Comparison of ENCODE assay signal across 17 cellular contexts in genomic region chr19:16876904-16877361, GRCh38. TPM values are rescaled to one million over a fixed set of nuclear protein-coding genes. Genes with fewer than 3 reads are reported as not detected.
DNase-seq lines count a peak whose midpoint lies in the region; ATAC-seq, FAIRE-seq and TF ChIP-seq lines count a peak whose summit lies in the region.
"Had no signal": no experiment of that assay in that cellular context is flagged by ENCODE, and none has a peak within 500 bp of the region (broad histone marks: within the 10 kb centered on the region; RNA-seq: fewer than 3 reads in every experiment).

No MANE protein-coding gene starts in this region.

- POLR2A ChIA-PET in endothelial cell of umbilical vein (lab: Charles Lee), result no interaction called here

- FAIRE-seq in RCC 7860 (lab: Jason Lieb, UNC) (peak; percentile 77), endothelial cell of umbilical vein (lab: Jason Lieb, UNC) (peak; percentile 48)
- FAIRE-seq: kidney had no signal

- H3K9me3 ChIP-seq in endothelial cell of umbilical vein (replicated peaks; ENCODE audit: control insufficient read depth, insufficient read depth, low read length), result no peaks in the 10 kb centered on the region
- H3K9me3 ChIP-seq: BE2C had no signal

- H3K9me1 ChIP-seq in endothelial cell of umbilical vein (replicated peaks; ENCODE audit: control insufficient read depth, extremely low read depth, insufficient read depth, low read length), result no peaks in the 10 kb centered on the region

- no peak overlapping the region for H3K4me2 ChIP-seq in endothelial cell of umbilical vein (ENCODE audit: insufficient read depth, low read length)
- H3K4me2 ChIP-seq: KMS-11 had no signal

- TF ChIP-seq POLR2A in endothelial cell of umbilical vein (IDR thresholded peaks at IDR 0.05; ENCODE audit: low read depth, low read length), result no peak

- H3K4me3 ChIP-seq in endothelial cell of umbilical vein (replicated peaks in 1 of 3; ENCODE audit: insufficient read depth in 1 of 3, low read depth in 1 of 3, low read length in 3 of 3), result no peak overlapping the region

- H4K20me1 ChIP-seq in endothelial cell of umbilical vein (replicated peaks; ENCODE audit: control insufficient read depth, extremely low read depth, insufficient read depth, low read length), result no peaks in the 10 kb centered on the region

- CTCF ChIA-PET in endothelial cell of umbilical vein (lab: Charles Lee), result no interaction called here

- H3K27ac ChIP-seq in endothelial cell of umbilical vein (ENCODE audit: insufficient read depth, low read depth, low read length), result peak overlapping the region; percentile 16
- H3K27ac ChIP-seq: KMS-11 had no signal

- H3K79me2 ChIP-seq in endothelial cell of umbilical vein (ENCODE audit: control insufficient read depth, insufficient read depth, low read length), result peaks cover 27% of the 10 kb centered on the region

- no peak overlapping the region for H3K9ac ChIP-seq in endothelial cell of umbilical vein (replicated peaks; ENCODE audit: extremely low read depth, insufficient read depth, low read length)
- H3K9ac ChIP-seq: KMS-11 had no signal

- H3K36me3 ChIP-seq in endothelial cell of umbilical vein (ENCODE audit: control insufficient read depth in 2 of 2, extremely low read depth in 1 of 2, insufficient read depth in 2 of 2, low read length in 2 of 2), result peaks cover 19 to 37% of the 10 kb centered on the region in 2 experiments

- no peak for TF ChIP-seq CTCF in endothelial cell of umbilical vein (IDR thresholded peaks at IDR 0.05; ENCODE audit: extremely low read depth in 1 of 2, insufficient read depth in 1 of 2, low read depth in 1 of 2, low read length in 2 of 2)

- DNase-seq in GF-D8 (lab: John Stamatoyannopoulos, UW) (peak; percentile 51), RCC 7860 (ENCODE audit: low spot score) (peak; percentile 73), endothelial cell of umbilical vein (ENCODE audit: low read depth, low spot score) (peak; percentile 13), non-pigmented ciliary epithelial cell (ENCODE audit: low read depth) (peak; percentile 32), hippocampal formation (lab: John Stamatoyannopoulos, UW) (no peak), GM03348 (ENCODE audit: low spot score) (no peak)
- DNase-seq: activated CD4-positive, alpha-beta memory T cell treated with anti-CD3 and anti-CD28 coated beads, Interleukin-2, amount 10 ng/mL, durations not matched to agents 7 days and 5 days; activated gamma-delta T cell treated with Interleukin-2 at 50 U/mL for 16 hours; BE2C; kidney; stimulated activated CD4-positive, alpha-beta T cell treated with anti-CD3 and anti-CD28 coated beads, Interleukin-2, amount 100 ng/mL, for 24 hours; stimulated activated naive CD4-positive, alpha-beta T cell treated with Interleukin-2 at 50 U/mL for 16 hours had no signal

- BruUV-seq in endothelial cell of umbilical vein (replicated peaks; lab: Mats Ljungman, UMichigan), result no TSS peak

- no peak for ATAC-seq in GM19023 (IDR thresholded peaks at IDR 0.05; ENCODE audit: unreplicated experiment)
- no peak for ATAC-seq in HG03439 (IDR thresholded peaks at IDR 0.05; ENCODE audit: unreplicated experiment)

- dilution Hi-C loops in endothelial cell of umbilical vein (cut with MboI; ENCODE audit: extremely low pct_ligation_motif_present, low sequenced_read_pairs), result no loop called here

- intact Hi-C loops in endothelial cell of umbilical vein (cut with micrococcal nuclease), result loop anchor here (1.0 kb wide), 1 partner anchor 11 kb away; the partner anchor contains the start of gene F2RL3

- no peak overlapping the region for H2AFZ ChIP-seq in endothelial cell of umbilical vein (ENCODE audit: low read depth, low read length)

- H3K4me1 ChIP-seq in endothelial cell of umbilical vein (ENCODE audit: control insufficient read depth, extremely low read depth, insufficient read depth, low read length), result peaks cover 19% of the 10 kb centered on the region
- H3K4me1 ChIP-seq: BE2C had no signal

- H3K27me3 ChIP-seq in endothelial cell of umbilical vein (ENCODE audit: control insufficient read depth in 2 of 2, insufficient read depth in 2 of 2, low read length in 2 of 2), result no peaks in the 10 kb centered on the region
- H3K27me3 ChIP-seq: BE2C had no signal

TF ChIP-seq in endothelial cell of umbilical vein, 7 proteins besides CTCF, POLR2A, EP300 and RAD21:
- TF ChIP-seq MAX (IDR thresholded peaks at IDR 0.05; ENCODE audit: insufficient read depth, insufficient read length), result peak; percentile 78
- peak; percentile 33 for TF ChIP-seq FOS (IDR thresholded peaks at IDR 0.05; ENCODE audit: borderline replicate concordance, insufficient read depth, low read length)
- no peak for TF ChIP-seq JUN (IDR thresholded peaks at IDR 0.05; ENCODE audit: borderline replicate concordance, insufficient read depth, insufficient read length, low read depth)
- TF ChIP-seq GATA2 (IDR thresholded peaks at IDR 0.05; ENCODE audit: insufficient read depth, insufficient read length, low read depth, low read length), result no peak
- peak; percentile 57 for TF ChIP-seq POLR2AphosphoS5 (IDR thresholded peaks at IDR 0.05; ENCODE audit: insufficient read depth, low read depth, low read length)
- no peak for TF ChIP-seq EZH2 (IDR thresholded peaks at IDR 0.05; ENCODE audit: borderline replicate concordance, low read depth, low read length, severe bottlenecking)
- no peak for TF ChIP-seq MYC (IDR thresholded peaks at IDR 0.05; ENCODE audit: low read depth, low read length)
TF ChIP-seq in endothelial cell of umbilical vein: peak in this region for 3.

RNA-seq across cellular contexts. Expression of gene F2RL3, which starts 11.9 kb away (rescaled TPM):
- total RNA-seq in endothelial cell of umbilical vein, result 1.2 TPM in 2 replicates
- polyA plus RNA-seq in endothelial cell of umbilical vein, result 0.76 and 1.7 TPM in 2 replicates
- 0.70 and 0.72 TPM in 2 replicates for polyA plus RNA-seq in endothelial cell of umbilical vein (2011; cell fraction: cytosol; rRNA removed)
- polyA plus RNA-seq in endothelial cell of umbilical vein (2011; cell fraction: nucleus; rRNA removed), result 0.98 and 1.7 TPM in 2 replicates
- polyA plus RNA-seq in endothelial cell of umbilical vein (2012), result 0.16 TPM in 2 replicates
- 1.4 and 2.7 TPM in 2 replicates for polyA minus RNA-seq in endothelial cell of umbilical vein
- not detected for polyA minus RNA-seq in endothelial cell of umbilical vein (2011; cell fraction: cytosol; rRNA and poly(A)+ RNA removed)
- polyA minus RNA-seq in endothelial cell of umbilical vein (2011; cell fraction: nucleus; rRNA and poly(A)+ RNA removed), result 2.5 and 2.6 TPM in 2 replicates
- total RNA-seq: G401, progenitor cell of endocrine pancreas had no signal

RNA-seq across cellular contexts. Expression of gene SIN3B, which starts 47.7 kb away (rescaled TPM):
- total RNA-seq in endothelial cell of umbilical vein, result 69.2 and 75.0 TPM in 2 replicates
- polyA plus RNA-seq in endothelial cell of umbilical vein, result 42.8 and 46.2 TPM in 2 replicates
- polyA plus RNA-seq in endothelial cell of umbilical vein (2011; cell fraction: cytosol; rRNA removed), result 23.0 and 27.2 TPM in 2 replicates
- 221 and 236 TPM in 2 replicates for polyA plus RNA-seq in endothelial cell of umbilical vein (2011; cell fraction: nucleus; rRNA removed)
- 51.5 and 56.1 TPM in 2 replicates for polyA plus RNA-seq in endothelial cell of umbilical vein (2012)
- 57.8 and 62.9 TPM in 2 replicates for polyA minus RNA-seq in endothelial cell of umbilical vein
- 18.3 TPM for polyA minus RNA-seq in endothelial cell of umbilical vein (2011; cell fraction: cytosol; rRNA and poly(A)+ RNA removed)
- 102 and 112 TPM in 2 replicates for polyA minus RNA-seq in endothelial cell of umbilical vein (2011; cell fraction: nucleus; rRNA and poly(A)+ RNA removed)

Comparison
In these comparisons a context has a peak if more than half of its experiments do, and no peak if none do; other contexts are left out.
1. DNase-seq: peak in GF-D8 (single experiment), RCC 7860 (single experiment), endothelial cell of umbilical vein (single experiment) and non-pigmented ciliary epithelial cell (single experiment); none in hippocampal formation (0 of 2) and GM03348 (single experiment).